Comparison of ENCODE assay signal across 15 cellular contexts in the genomic region with DNA sequence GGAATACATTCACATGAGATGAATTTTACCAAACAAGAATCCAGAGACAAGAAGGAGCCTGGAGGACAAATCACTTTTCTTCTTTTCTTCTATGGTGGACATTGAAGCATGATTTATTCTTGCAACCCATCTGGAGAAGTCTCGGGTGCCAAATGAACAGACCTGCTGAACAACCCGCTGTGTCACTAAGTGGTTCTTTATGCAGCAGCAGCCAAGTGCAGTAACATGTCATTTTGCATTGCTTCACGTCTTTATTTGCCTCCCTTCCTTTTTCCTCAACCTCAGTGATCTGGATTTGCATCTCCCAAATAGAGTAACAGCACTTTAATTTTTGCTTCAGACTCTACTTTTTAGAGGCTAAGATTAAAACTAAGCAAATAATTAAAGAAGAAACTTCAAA. TPM values are rescaled to one million over a fixed set of nuclear protein-coding genes. Genes with fewer than 3 reads are reported as not detected.
A peak's percentile ranks its signal among the peaks of the same experiment; 100 is the strongest.
DNase-seq lines count a peak whose midpoint lies in the region; ATAC-seq and TF ChIP-seq lines count a peak whose summit lies in the region.
"Had no signal": no experiment of that assay in that cellular context is flagged by ENCODE, and none has a peak within 500 bp of the region (broad histone marks: within the 10 kb centered on the region; RNA-seq: fewer than 3 reads in every experiment).

No MANE protein-coding gene starts in this region.

- no peaks in the 10 kb centered on the region for H3K4me1 Mint-ChIP-seq in activated CD4-positive, alpha-beta T cell treated with anti-CD3 and anti-CD28 coated beads for 36 hours
- H3K4me1 Mint-ChIP-seq: CD8-positive, alpha-beta memory T cell; H9 had no signal

- H3K27ac Mint-ChIP-seq in activated CD4-positive, alpha-beta T cell treated with anti-CD3 and anti-CD28 coated beads for 36 hours, result no peak overlapping the region
- H3K27ac Mint-ChIP-seq: CD14-positive monocyte; CD8-positive, alpha-beta memory T cell; H9 had no signal

- DNase-seq in DMS 273 (lab: John Stamatoyannopoulos, UW; ENCODE audit: unreplicated experiment) (peak; percentile 66), DMS 273 treated with DMSO at 0.1 percent for 48 hours (lab: John Stamatoyannopoulos, UW) (no peak), NCI-H446 (lab: John Stamatoyannopoulos, UW) (peak; percentile 68 to 89), cerebellar nuclear complex (lab: John Stamatoyannopoulos, UW) (peak; percentile 30 to 71), gastrocnemius medialis (no peak)
- no peak for DNase-seq in activated CD4-positive, alpha-beta T cell treated with anti-CD3 and anti-CD28 coated beads, Interleukin-2, amount 50 U/mL, for 4 hours
- DNase-seq in activated CD4-positive, alpha-beta T cell treated with anti-CD3 and anti-CD28 coated beads for 36 hours, result no peak
- DNase-seq: Caco-2; CD8-positive, alpha-beta memory T cell; GDM1; GOT3; H9; IMR-90 had no signal

- H3K9me3 Mint-ChIP-seq in activated CD4-positive, alpha-beta T cell treated with anti-CD3 and anti-CD28 coated beads for 36 hours (ENCODE audit: low read depth), result peaks cover 8% of the 10 kb centered on the region

- intact Hi-C loops in gastrocnemius medialis (cut with DNase I; ENCODE audit: low total_unique reads), result no loop called here
- intact Hi-C loops in activated CD4-positive, alpha-beta T cell treated with anti-CD3 and anti-CD28 coated beads for 36 hours (cut with DNase I, micrococcal nuclease), result no loop called here

- no peaks in the 10 kb centered on the region for H3K36me3 ChIP-seq in gastrocnemius medialis

- H3K27me3 ChIP-seq in gastrocnemius medialis, result no peaks in the 10 kb centered on the region

- H3K4me3 ChIP-seq in gastrocnemius medialis, result no peak overlapping the region

- POLR2A ChIA-PET in activated CD4-positive, alpha-beta T cell treated with anti-CD3 and anti-CD28 coated beads for 36 hours (lab: Charles Lee), result no interaction called here

- no peak for ATAC-seq in gastrocnemius medialis
- no peak for ATAC-seq in activated CD4-positive, alpha-beta T cell treated with anti-CD3 and anti-CD28 coated beads for 36 hours

- TF ChIP-seq CTCF in gastrocnemius medialis (IDR thresholded peaks at IDR 0.05 in 4 of 5, conservative IDR thresholded peaks at IDR 0.05 in 1 of 5), result no peak

- H3K27me3 Mint-ChIP-seq in activated CD4-positive, alpha-beta T cell treated with anti-CD3 and anti-CD28 coated beads for 36 hours, result peaks cover 2% of the 10 kb centered on the region

- CTCF ChIA-PET in activated CD4-positive, alpha-beta T cell treated with anti-CD3 and anti-CD28 coated beads for 36 hours (lab: Charles Lee), result interaction anchor here (1.0 to 1.6 kb wide), 2 partner anchors 21 to 199 kb away, joined by 3 to 4 read pairs; no protein-coding TSS in a partner anchor

- in situ Hi-C loops in gastrocnemius medialis (cut with MboI; ENCODE audit: low sequenced_read_pairs in 4 of 4), result no loop called here

- no peak overlapping the region for H3K27ac ChIP-seq in gastrocnemius medialis
- H3K27ac ChIP-seq: 22Rv1 had no signal

- no peaks in the 10 kb centered on the region for H3K36me3 Mint-ChIP-seq in activated CD4-positive, alpha-beta T cell treated with anti-CD3 and anti-CD28 coated beads for 36 hours (ENCODE audit: low read depth)
- H3K36me3 Mint-ChIP-seq: CD14-positive monocyte had no signal

- H3K4me1 ChIP-seq in gastrocnemius medialis, result no peaks in the 10 kb centered on the region
- H3K4me1 ChIP-seq: Caco-2 had no signal

- no peaks in the 10 kb centered on the region for H3K9me3 ChIP-seq in gastrocnemius medialis
- H3K9me3 ChIP-seq: Caco-2 had no signal

- no peak overlapping the region for H3K4me3 Mint-ChIP-seq in activated CD4-positive, alpha-beta T cell treated with anti-CD3 and anti-CD28 coated beads for 36 hours
- H3K4me3 Mint-ChIP-seq: CD14-positive monocyte; CD8-positive, alpha-beta memory T cell; H9 had no signal

- TF ChIP-seq POLR2A in gastrocnemius medialis (IDR thresholded peaks at IDR 0.05), result no peak

RNA-seq across cellular contexts. Expression of a gene that starts 50.0 kb away (rescaled TPM):
- 10 to 100 TPM in 1 of 4 donors, 1 to 10 TPM in 3; 2.3 to 21.8 (median 6.4) TPM for total RNA-seq in gastrocnemius medialis
- total RNA-seq in activated CD4-positive, alpha-beta T cell treated with anti-CD3 and anti-CD28 coated beads for 36 hours, result 1 to 10 TPM; 6.0 to 6.4 TPM

Comparison
In these comparisons a context has a peak if more than half of its experiments do, and no peak if none do; other contexts are left out.
1. DNase-seq: peak in DMS 273 (single experiment), NCI-H446 (2 of 2) and cerebellar nuclear complex (2 of 2); none in DMS 273 treated with DMSO at 0.1 percent for 48 hours (single experiment), activated CD4-positive, alpha-beta T cell treated with anti-CD3 and anti-CD28 coated beads, Interleukin-2, amount 50 U/mL, for 4 hours (0 of 2), gastrocnemius medialis (0 of 2) and activated CD4-positive, alpha-beta T cell treated with anti-CD3 and anti-CD28 coated beads for 36 hours (single experiment).